Comparison of ENCODE assay signal across 1 cellular context in genomic region chrX:107729558-107730297, GRCh38.
TF ChIP-seq lines count a peak whose summit lies in the region.

No MANE protein-coding gene starts in this region.

TF ChIP-seq in HEK293, 187 proteins besides CTCF, POLR2A, EP300 and RAD21 (continued from another document):
- TF ChIP-seq ZNF580 (tag by site-specific recombination; IDR thresholded peaks at IDR 0.05): peak; percentile 74
- TF ChIP-seq ZNF18 (tag by site-specific recombination; IDR thresholded peaks at IDR 0.05): no peak
- TF ChIP-seq ZSCAN30 (tag by site-specific recombination; IDR thresholded peaks at IDR 0.05): no peak
- no peak for TF ChIP-seq YY1 (tag by site-specific recombination; IDR thresholded peaks at IDR 0.05)
- TF ChIP-seq, protein P1, sequence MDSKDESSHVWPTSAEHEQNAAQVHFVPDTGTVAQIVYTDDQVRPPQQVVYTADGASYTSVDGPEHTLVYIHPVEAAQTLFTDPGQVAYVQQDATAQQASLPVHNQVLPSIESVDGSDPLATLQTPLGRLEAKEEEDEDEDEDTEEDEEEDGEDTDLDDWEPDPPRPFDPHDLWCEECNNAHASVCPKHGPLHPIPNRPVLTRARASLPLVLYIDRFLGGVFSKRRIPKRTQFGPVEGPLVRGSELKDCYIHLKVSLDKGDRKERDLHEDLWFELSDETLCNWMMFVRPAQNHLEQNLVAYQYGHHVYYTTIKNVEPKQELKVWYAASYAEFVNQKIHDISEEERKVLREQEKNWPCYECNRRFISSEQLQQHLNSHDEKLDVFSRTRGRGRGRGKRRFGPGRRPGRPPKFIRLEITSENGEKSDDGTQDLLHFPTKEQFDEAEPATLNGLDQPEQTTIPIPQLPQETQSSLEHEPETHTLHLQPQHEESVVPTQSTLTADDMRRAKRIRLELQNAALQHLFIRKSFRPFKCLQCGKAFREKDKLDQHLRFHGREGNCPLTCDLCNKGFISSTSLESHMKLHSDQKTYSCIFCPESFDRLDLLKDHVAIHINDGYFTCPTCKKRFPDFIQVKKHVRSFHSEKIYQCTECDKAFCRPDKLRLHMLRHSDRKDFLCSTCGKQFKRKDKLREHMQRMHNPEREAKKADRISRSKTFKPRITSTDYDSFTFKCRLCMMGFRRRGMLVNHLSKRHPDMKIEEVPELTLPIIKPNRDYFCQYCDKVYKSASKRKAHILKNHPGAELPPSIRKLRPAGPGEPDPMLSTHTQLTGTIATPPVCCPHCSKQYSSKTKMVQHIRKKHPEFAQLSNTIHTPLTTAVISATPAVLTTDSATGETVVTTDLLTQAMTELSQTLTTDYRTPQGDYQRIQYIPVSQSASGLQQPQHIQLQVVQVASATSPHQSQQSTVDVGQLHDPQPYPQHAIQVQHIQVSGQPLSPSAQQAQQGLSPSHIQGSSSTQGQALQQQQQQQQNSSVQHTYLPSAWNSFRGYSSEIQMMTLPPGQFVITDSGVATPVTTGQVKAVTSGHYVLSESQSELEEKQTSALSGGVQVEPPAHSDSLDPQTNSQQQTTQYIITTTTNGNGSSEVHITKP (tag by site-specific recombination; IDR thresholded peaks at IDR 0.05): 0 out of 2 replicates have a peak, but pooled peaks have one; percentile 19
